In the genomic region with DNA sequence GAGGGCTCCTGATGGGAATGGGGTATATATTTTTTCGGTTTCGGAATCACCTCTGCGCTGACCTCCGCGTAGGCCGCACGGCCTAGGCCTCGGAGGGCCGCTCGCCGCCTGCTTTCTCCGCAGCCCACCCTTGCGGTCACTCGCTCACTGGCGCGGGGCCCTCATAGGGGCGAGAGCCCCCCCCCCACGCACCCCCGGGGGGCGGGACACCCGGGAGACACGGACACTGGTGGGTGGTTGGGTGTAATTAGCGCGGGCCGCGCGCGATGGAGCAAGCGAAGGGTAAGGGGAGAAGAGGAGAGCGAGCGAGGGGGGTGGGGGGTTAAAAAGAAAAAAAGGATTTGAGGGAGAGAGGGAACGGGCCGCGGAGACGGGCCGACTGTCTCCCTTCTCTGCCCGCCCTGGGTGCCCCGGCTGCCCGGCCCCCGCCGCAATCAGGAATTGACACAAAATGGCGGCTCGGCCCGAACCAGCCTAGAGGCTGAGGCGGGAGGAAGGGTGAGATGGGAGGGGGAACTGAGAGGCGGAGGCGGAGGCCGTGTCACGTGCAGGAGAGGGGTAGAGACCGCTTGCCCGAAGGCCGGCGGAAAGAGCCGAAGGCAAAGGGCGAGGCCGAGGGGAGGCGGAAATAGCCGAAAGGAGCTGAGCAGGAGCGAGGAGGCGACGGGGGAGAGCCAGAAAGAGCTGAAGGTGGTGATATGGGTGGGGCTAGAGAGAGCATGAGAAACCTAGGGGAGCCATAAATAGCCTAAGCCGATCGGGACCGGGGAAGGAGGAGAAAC, we compare ENCODE assay signal across 8 cellular contexts. TPM values are rescaled to one million over a fixed set of nuclear protein-coding genes. Genes with fewer than 3 reads are reported as not detected.
DNase-seq lines count a peak whose midpoint lies in the region; ATAC-seq, FAIRE-seq and TF ChIP-seq lines count a peak whose summit lies in the region.

No MANE protein-coding gene starts in this region.

- peak overlapping the region; percentile 100 for H3K27ac Mint-ChIP-seq in T-helper 2 cell treated with Interferon-gamma antibody and Interleukin-4, amounts not matched to agents 5 μg/mL and 100 μg/mL, for 36 hours

- 0% methylated on average over 61 to 64 of the region's 64 CpGs for WGBS in psoas muscle, 3 donors

- H3K4me3 ChIP-seq in ascending aorta: peak overlapping the region; percentile 87 to 97
- peak overlapping the region; percentile 76 to 98 for H3K4me3 ChIP-seq in right atrium auricular region
- H3K4me3 ChIP-seq in psoas muscle: peak overlapping the region; percentile 97

- peak overlapping the region; percentile 95 for H3K4me3 Mint-ChIP-seq in T-helper 2 cell treated with Interferon-gamma antibody and Interleukin-4, amounts not matched to agents 5 μg/mL and 100 μg/mL, for 36 hours

- TF ChIP-seq CTCF in ascending aorta (IDR thresholded peaks at IDR 0.05) (no peak), right atrium auricular region (IDR thresholded peaks at IDR 0.05) (no peak), psoas muscle (IDR thresholded peaks at IDR 0.05) (no peak)

- TF ChIP-seq POLR2A in GM18505 (IDR thresholded peaks at IDR 0.05; ENCODE audit: borderline replicate concordance, extremely low read depth, insufficient read depth, insufficient read length): peak; percentile 70

- peak; percentile 83 for ATAC-seq in GM18505 (IDR thresholded peaks at IDR 0.05; ENCODE audit: unreplicated experiment)
- peak; percentile 80 for ATAC-seq in HG02970 (IDR thresholded peaks at IDR 0.05; ENCODE audit: low FRiP score, unreplicated experiment)
- peak; percentile 91 to 95 (median 93) for ATAC-seq in psoas muscle

- H3K36me3 Mint-ChIP-seq in T-helper 2 cell treated with Interferon-gamma antibody and Interleukin-4, amounts not matched to agents 5 μg/mL and 100 μg/mL, for 36 hours (ENCODE audit: low read depth): peaks cover 39% of the 10 kb centered on the region

- H3K27me3 Mint-ChIP-seq in T-helper 2 cell treated with Interferon-gamma antibody and Interleukin-4, amounts not matched to agents 5 μg/mL and 100 μg/mL, for 36 hours (ENCODE audit: low read depth): no peaks in the 10 kb centered on the region

- H3K4me1 ChIP-seq in ascending aorta (peaks cover 0 to 16% of the 10 kb centered on the region in 2 donors), right atrium auricular region (peaks cover 0 to 36% of the 10 kb centered on the region in 2 donors), psoas muscle (peaks cover 29% of the 10 kb centered on the region)

- H3K4me1 Mint-ChIP-seq in T-helper 2 cell treated with Interferon-gamma antibody and Interleukin-4, amounts not matched to agents 5 μg/mL and 100 μg/mL, for 36 hours (ENCODE audit: low read depth): peaks cover 28% of the 10 kb centered on the region

- peak; percentile 98 for DNase-seq in NCI-H187 treated with DMSO at 0.1 percent for 48 hours (lab: John Stamatoyannopoulos, UW)
- DNase-seq in T-helper 2 cell treated with Interferon-gamma antibody and Interleukin-4, amounts not matched to agents 5 μg/mL and 100 μg/mL, for 36 hours (ENCODE audit: low spot score): peak; percentile 99
- peak; percentile 98 to 99 for DNase-seq in ascending aorta (ENCODE audit: low spot score in 2 of 2)
- peak; percentile 99 for DNase-seq in right atrium auricular region (ENCODE audit: low spot score)
- DNase-seq in psoas muscle: peak; percentile 99 to 100
- peak; percentile 97 for DNase-seq in urothelium cell line (ENCODE audit: low spot score)

- intact Hi-C loops in ascending aorta (cut with DNase I) (loop anchor here (1.0 kb wide), 4 partner anchors 17 to 253 kb away; partner anchors contain the start of genes ARHGAP35, CCDC9, SAE1 and TMEM160), psoas muscle (cut with DNase I) (no loop called here)

- no peaks in the 10 kb centered on the region for H3K9me3 Mint-ChIP-seq in T-helper 2 cell treated with Interferon-gamma antibody and Interleukin-4, amounts not matched to agents 5 μg/mL and 100 μg/mL, for 36 hours

- H3K9me3 ChIP-seq in ascending aorta (no peaks in the 10 kb centered on the region), right atrium auricular region (no peaks in the 10 kb centered on the region), psoas muscle (no peaks in the 10 kb centered on the region)

- H3K36me3 ChIP-seq in ascending aorta (no peaks in the 10 kb centered on the region), right atrium auricular region (no peaks in the 10 kb centered on the region), psoas muscle (ENCODE audit: insufficient read depth in 1 of 2, low read depth in 1 of 2) (no peaks in the 10 kb centered on the region)

- H3K27me3 ChIP-seq in ascending aorta (no peaks in the 10 kb centered on the region), right atrium auricular region (no peaks in the 10 kb centered on the region), psoas muscle (ENCODE audit: insufficient read depth in 3 of 3, low read length in 2 of 3) (no peaks in the 10 kb centered on the region)

- peak; percentile 13 for FAIRE-seq in urothelium cell line (lab: Jason Lieb, UNC)

- H3K27ac ChIP-seq in ascending aorta (peak overlapping the region; percentile 100), right atrium auricular region (peak overlapping the region; percentile 99 to 100), psoas muscle (peak overlapping the region; percentile 100)

RNA-seq across cellular contexts. Expression of gene ZC3H4, which starts 0.7 kb away (rescaled TPM):
- 24.6 TPM for total RNA-seq in ascending aorta
- 10 to 100 TPM; 15.4 to 18.0 TPM for total RNA-seq in right atrium auricular region
- 10 to 100 TPM; 24.3 to 35.8 (median 28.5) TPM for total RNA-seq in psoas muscle
- polyA plus RNA-seq in psoas muscle: 10 to 100 TPM in 1 of 3 donors, 1 to 10 TPM in 2; 4.4 to 15.2 (median 5.1) TPM

RNA-seq across cellular contexts. Expression of gene SAE1, which starts 17.8 kb away (rescaled TPM):
- total RNA-seq in ascending aorta (54.4 TPM), right atrium auricular region (10 to 100 TPM; 43.7 to 48.7 TPM), psoas muscle (10 to 100 TPM; 37.8 to 55.8 (median 41.5) TPM)
- 10 to 100 TPM; 30.7 to 63.4 (median 62.0) TPM for polyA plus RNA-seq in psoas muscle

Comparison
In these comparisons a context has a peak if more than half of its experiments do, and no peak if none do; other contexts are left out.
1. Peak in every context shown above with its lines: DNase-seq, ATAC-seq, H3K4me3 ChIP-seq and H3K27ac ChIP-seq.